In genomic region chr11:78177216-78177615, GRCh38 we compare ENCODE assay signal across 15 cellular contexts. TPM values are rescaled to one million over a fixed set of nuclear protein-coding genes. Genes with fewer than 3 reads are reported as not detected.
A peak's percentile ranks its signal among the peaks of the same experiment; 100 is the strongest.
DNase-seq lines count a peak whose midpoint lies in the region; ATAC-seq and TF ChIP-seq lines count a peak whose summit lies in the region.
"Had no signal": no experiment of that assay in that cellular context is flagged by ENCODE, and none has a peak within 500 bp of the region (broad histone marks: within the 10 kb centered on the region; RNA-seq: fewer than 3 reads in every experiment).

No MANE protein-coding gene starts in this region.

- H3K4me3 ChIP-seq in RWPE2 (ENCODE audit: severe bottlenecking) = no peak overlapping the region
- H3K4me3 ChIP-seq in neuronal stem cell (ENCODE audit: low read length in 2 of 2) = no peak overlapping the region
- H3K4me3 ChIP-seq: BLaER1 treated with 17β-estradiol and CSF1 and Interleukin-3, amounts not matched to agents 10 nM and 100 nM; HAP-1 had no signal

- TF ChIP-seq CTCF in natural killer cell (IDR thresholded peaks at IDR 0.05) = no peak
- TF ChIP-seq CTCF in RWPE2 (IDR thresholded peaks at IDR 0.05; ENCODE audit: poor library complexity, severe bottlenecking) = no peak

- H3K4me2 ChIP-seq in neuronal stem cell (ENCODE audit: insufficient read depth, low read length, poor library complexity, severe bottlenecking) = no peak overlapping the region
- H3K4me2 ChIP-seq: BLaER1 treated with 17β-estradiol and CSF1 and Interleukin-3, amounts not matched to agents 10 nM and 100 nM had no signal

- no peak overlapping the region for H3K18ac ChIP-seq in neuronal stem cell (ENCODE audit: low read length)

- H3K36me3 Mint-ChIP-seq in natural killer cell treated with Interleukin-12 subunit alpha and Interleukin-12 subunit beta and Interleukin-15 and Interleukin-18, amount 100 ng/mL, for 72 hours = peaks cover 5% of the 10 kb centered on the region
- H3K36me3 Mint-ChIP-seq in natural killer cell = no peaks in the 10 kb centered on the region

- no peak overlapping the region for H2BK5ac ChIP-seq in neuronal stem cell (ENCODE audit: low read length)

- no peak overlapping the region for H4K8ac ChIP-seq in neuronal stem cell (ENCODE audit: low read depth, low read length)

- no peak overlapping the region for H4K91ac ChIP-seq in neuronal stem cell (ENCODE audit: low read depth, low read length, poor library complexity)

- peaks cover 13% of the 10 kb centered on the region for H3K4me1 ChIP-seq in RWPE2 (ENCODE audit: insufficient read depth, poor library complexity, severe bottlenecking)
- H3K4me1 ChIP-seq in neuronal stem cell (ENCODE audit: control insufficient read depth in 2 of 2, insufficient read depth in 1 of 2, low read depth in 1 of 2, low read length in 2 of 2) = no peaks in the 10 kb centered on the region
- H3K4me1 ChIP-seq: HAP-1 had no signal

- no peak overlapping the region for H2BK15ac ChIP-seq in neuronal stem cell (ENCODE audit: low read length)

- no peaks in the 10 kb centered on the region for H3K9me3 ChIP-seq in RWPE2 (ENCODE audit: severe bottlenecking)
- no peaks in the 10 kb centered on the region for H3K9me3 ChIP-seq in neuronal stem cell (replicated peaks in 1 of 2; ENCODE audit: control insufficient read depth in 2 of 2, insufficient read depth in 1 of 2, low read depth in 1 of 2, low read length in 2 of 2)
- H3K9me3 ChIP-seq: HAP-1 had no signal

- H3K27ac ChIP-seq in RWPE2 (ENCODE audit: poor library complexity, severe bottlenecking) = no peak overlapping the region
- H3K27ac ChIP-seq in neuronal stem cell (replicated peaks; ENCODE audit: low read length) = no peak overlapping the region
- H3K27ac ChIP-seq: BLaER1 treated with 17β-estradiol and CSF1 and Interleukin-3, amounts not matched to agents 10 nM and 100 nM; HL-60 had no signal

- H3K9ac ChIP-seq in neuronal stem cell (ENCODE audit: low read depth, low read length, poor library complexity) = peak overlapping the region; percentile 9
- H3K9ac ChIP-seq: BLaER1 treated with 17β-estradiol and CSF1 and Interleukin-3, amounts not matched to agents 10 nM and 100 nM had no signal

- H2AFZ ChIP-seq in neuronal stem cell (ENCODE audit: low read length) = no peak overlapping the region

- intact Hi-C loops in natural killer cell (cut with micrococcal nuclease) = no loop called here

- no peaks in the 10 kb centered on the region for H3K79me1 ChIP-seq in neuronal stem cell (ENCODE audit: low read depth, low read length)

- peaks cover 0 to 10% of the 10 kb centered on the region in 2 donors for H3K4me1 Mint-ChIP-seq in natural killer cell treated with Interleukin-12 subunit alpha and Interleukin-12 subunit beta and Interleukin-15 and Interleukin-18, amount 100 ng/mL, for 72 hours (ENCODE audit: low read depth in 2 of 2)
- peaks cover 0 to 7% of the 10 kb centered on the region in 2 donors for H3K4me1 Mint-ChIP-seq in natural killer cell

- H3K9me3 Mint-ChIP-seq in natural killer cell treated with Interleukin-12 subunit alpha and Interleukin-12 subunit beta and Interleukin-15 and Interleukin-18, amount 100 ng/mL, for 72 hours = no peaks in the 10 kb centered on the region
- H3K9me3 Mint-ChIP-seq in natural killer cell = no peaks in the 10 kb centered on the region

- no peak for ATAC-seq in natural killer cell treated with Interleukin-12 subunit alpha and Interleukin-12 subunit beta and Interleukin-15 and Interleukin-18, amount 100 ng/mL, for 72 hours
- ATAC-seq in natural killer cell = no peak
- no peak for ATAC-seq in RWPE2 (ENCODE audit: low read depth)
- no peak for ATAC-seq in GM21576 (IDR thresholded peaks at IDR 0.05; ENCODE audit: unreplicated experiment)
- ATAC-seq in HG02973 (IDR thresholded peaks at IDR 0.05; ENCODE audit: unreplicated experiment) = no peak
- no peak for ATAC-seq in HG02870 (IDR thresholded peaks at IDR 0.05; ENCODE audit: unreplicated experiment)

- no peaks in the 10 kb centered on the region for H3K27me3 Mint-ChIP-seq in natural killer cell treated with Interleukin-12 subunit alpha and Interleukin-12 subunit beta and Interleukin-15 and Interleukin-18, amount 100 ng/mL, for 72 hours
- H3K27me3 Mint-ChIP-seq in natural killer cell (ENCODE audit: low read depth in 2 of 2) = no peaks in the 10 kb centered on the region
- H3K27me3 Mint-ChIP-seq: CD4-positive, CD25-positive, alpha-beta regulatory T cell had no signal

- H2BK12ac ChIP-seq in neuronal stem cell (ENCODE audit: low read length) = no peak overlapping the region

- no peak overlapping the region for H3K27ac Mint-ChIP-seq in natural killer cell treated with Interleukin-12 subunit alpha and Interleukin-12 subunit beta and Interleukin-15 and Interleukin-18, amount 100 ng/mL, for 72 hours
- H3K27ac Mint-ChIP-seq in natural killer cell = no peak overlapping the region

- peak; percentile 13 for DNase-seq in natural killer cell treated with Interleukin-12 subunit alpha and Interleukin-12 subunit beta and Interleukin-15 and Interleukin-18, amount 100 ng/mL, for 72 hours (ENCODE audit: low spot score)
- no peak for DNase-seq in natural killer cell
- peak; percentile 42 for DNase-seq in RWPE2 (ENCODE audit: low spot score)
- no peak for DNase-seq in neuronal stem cell (ENCODE audit: low spot score)
- DNase-seq: ACHN; CD4-positive, CD25-positive, alpha-beta regulatory T cell; DMS53; GF-D8; KBM-7 had no signal

- H3K4ac ChIP-seq in neuronal stem cell (ENCODE audit: low read length) = no peak overlapping the region

- H3K36me3 ChIP-seq in RWPE2 (ENCODE audit: low read depth) (0 out of 2 replicates have a peak, but pooled peaks cover 2% of the 10 kb centered on the region), neuronal stem cell (replicated peaks in 1 of 2; ENCODE audit: control insufficient read depth in 2 of 2, insufficient read depth in 2 of 2, low read length in 2 of 2) (peaks cover 0 to 12% of the 10 kb centered on the region in 2 donors)
- H3K36me3 ChIP-seq: HAP-1 had no signal

- WGBS in neuronal stem cell (ENCODE audit: extremely low coverage in 2 of 2, insufficient read length in 2 of 2, insufficient replicate concordance in 1 of 2), 2 donors = no CpG with 5 or more reads among the region's 7 CpGs

- no peak overlapping the region for H3K14ac ChIP-seq in neuronal stem cell (ENCODE audit: low read length)

- H3K23ac ChIP-seq in neuronal stem cell (ENCODE audit: low read depth, low read length, poor library complexity) = no peak overlapping the region

- no peak overlapping the region for H3K4me3 Mint-ChIP-seq in natural killer cell treated with Interleukin-12 subunit alpha and Interleukin-12 subunit beta and Interleukin-15 and Interleukin-18, amount 100 ng/mL, for 72 hours
- H3K4me3 Mint-ChIP-seq in natural killer cell = no peak overlapping the region

- no peak overlapping the region for H2BK120ac ChIP-seq in neuronal stem cell (ENCODE audit: low read depth, low read length)

- H2AK5ac ChIP-seq in neuronal stem cell (ENCODE audit: low read depth, low read length) = no peak overlapping the region

- H3K27me3 ChIP-seq in RWPE2 (ENCODE audit: insufficient read depth, poor library complexity, severe bottlenecking) = no peaks in the 10 kb centered on the region
- H3K27me3 ChIP-seq in neuronal stem cell (ENCODE audit: control insufficient read depth in 3 of 3, insufficient read depth in 3 of 3, low read depth in 1 of 3, low read length in 3 of 3) = no peaks in the 10 kb centered on the region
- H3K27me3 ChIP-seq: BLaER1 treated with 17β-estradiol and CSF1 and Interleukin-3, amounts not matched to agents 10 nM and 100 nM had no signal

RNA-seq across cellular contexts. Expression of gene KCTD21, which starts 11.2 kb away (rescaled TPM):
- total RNA-seq in natural killer cell treated with Interleukin-12 subunit alpha and Interleukin-12 subunit beta and Interleukin-15 and Interleukin-18, amount 100 ng/mL, for 72 hours = 1 to 10 TPM; 3.6 to 9.4 TPM
- 1 to 10 TPM; 1.7 to 2.7 (median 2.2) TPM for total RNA-seq in natural killer cell
- 2.4 TPM for polyA plus RNA-seq in neuronal stem cell (2013, experiment 1 of 2)
- polyA plus RNA-seq in neuronal stem cell (2013, experiment 2 of 2) = 2.6 TPM

RNA-seq across cellular contexts. Expression of gene USP35, which starts 11.5 kb away (rescaled TPM):
- total RNA-seq in natural killer cell treated with Interleukin-12 subunit alpha and Interleukin-12 subunit beta and Interleukin-15 and Interleukin-18, amount 100 ng/mL, for 72 hours = 1 to 10 TPM; 7.2 to 7.9 TPM
- total RNA-seq in natural killer cell = 1 to 10 TPM; 6.1 to 8.5 (median 8.1) TPM
- 4.6 TPM for polyA plus RNA-seq in neuronal stem cell (2013, experiment 1 of 2)
- 4.7 TPM for polyA plus RNA-seq in neuronal stem cell (2013, experiment 2 of 2)

RNA-seq across cellular contexts. Expression of gene ALG8, which starts 37.8 kb away (rescaled TPM):
- 10 to 100 TPM; 52.3 to 87.2 TPM for total RNA-seq in natural killer cell treated with Interleukin-12 subunit alpha and Interleukin-12 subunit beta and Interleukin-15 and Interleukin-18, amount 100 ng/mL, for 72 hours
- total RNA-seq in natural killer cell = 10 to 100 TPM; 19.2 to 20.1 (median 19.8) TPM
- 67.7 TPM for polyA plus RNA-seq in neuronal stem cell (2013, experiment 1 of 2)
- polyA plus RNA-seq in neuronal stem cell (2013, experiment 2 of 2) = 67.9 TPM

Comparison
In these comparisons a context has a peak if more than half of its experiments do, and no peak if none do; other contexts are left out.
1. DNase-seq: peak in natural killer cell treated with Interleukin-12 subunit alpha and Interleukin-12 subunit beta and Interleukin-15 and Interleukin-18, amount 100 ng/mL, for 72 hours (single experiment) and RWPE2 (single experiment); none in natural killer cell (single experiment) and neuronal stem cell (single experiment).